Comparison of ENCODE assay signal across 1 cellular context in the genomic region with DNA sequence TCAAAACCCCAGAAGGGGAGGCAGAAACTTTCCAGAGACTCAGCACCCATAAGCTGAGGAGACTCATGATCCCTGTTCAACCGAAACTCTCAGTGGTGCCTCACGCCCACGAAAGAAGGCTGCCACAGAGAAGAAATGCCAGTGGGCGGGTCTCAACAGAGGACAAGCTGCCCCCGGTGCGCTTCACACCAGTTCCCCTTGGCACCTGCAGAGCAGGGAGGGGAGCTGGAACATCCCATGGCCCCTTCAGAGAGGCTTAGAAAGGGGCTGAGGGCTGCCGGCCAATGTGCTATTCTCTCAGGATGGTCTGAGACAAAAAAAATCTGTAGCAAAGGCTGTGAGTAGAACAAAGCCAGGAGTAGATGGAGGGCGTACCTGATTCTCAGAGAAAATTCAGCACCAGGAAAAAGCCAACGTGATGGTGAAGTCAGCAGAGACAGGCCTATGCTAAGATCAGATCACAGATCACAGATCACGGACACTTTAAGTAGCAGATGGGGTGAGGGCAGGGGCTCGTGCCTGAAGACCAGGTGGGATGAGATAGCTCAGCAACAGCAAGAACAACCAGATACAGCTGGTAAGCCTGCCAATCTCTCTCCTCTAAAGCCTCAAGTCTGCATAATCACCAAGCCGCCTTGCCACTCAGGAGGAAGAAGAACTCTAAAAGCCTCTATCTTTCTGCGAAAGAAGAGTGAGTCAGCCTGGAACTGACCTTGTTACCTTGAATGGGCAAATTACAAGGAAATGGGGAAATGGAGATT.
A peak's percentile ranks its signal among the peaks of the same experiment; 100 is the strongest.
TF ChIP-seq lines count a peak whose summit lies in the region.

No MANE protein-coding gene starts in this region.

TF ChIP-seq in K562, 482 proteins besides CTCF, POLR2A, EP300 and RAD21 (continued from another document):
- TF ChIP-seq TAL1 (IDR thresholded peaks at IDR 0.05) (no peak; the same call in 1 of the 2 replicates), NBN (IDR thresholded peaks at IDR 0.05; ENCODE audit: low read depth) (no peak), ZNF644 (tag; IDR thresholded peaks at IDR 0.05; ENCODE audit: low read depth) (no peak), TEAD4 (IDR thresholded peaks at IDR 0.05; ENCODE audit: low read length) (peak; percentile 43; the same call in 1 of the 2 replicates), TEAD4 (CRISPR knock-in tag; IDR thresholded peaks at IDR 0.05; ENCODE audit: borderline replicate concordance) (no peak), NR1H2 (CRISPR knock-in tag; IDR thresholded peaks at IDR 0.05) (no peak), ZNF121 (CRISPR knock-in tag; conservative IDR thresholded peaks at IDR 0.05) (no peak), TFAM (CRISPR knock-in tag; conservative IDR thresholded peaks at IDR 0.05) (no peak), FOXM1 (IDR thresholded peaks at IDR 0.05; ENCODE audit: low read depth) (no peak), FOXM1 (CRISPR knock-in tag; IDR thresholded peaks at IDR 0.05; ENCODE audit: low read depth) (no peak), BHLHE40 (IDR thresholded peaks at IDR 0.05; ENCODE audit: low read length) (peak; percentile 28; the same call in 1 of the 2 replicates), SIN3A (IDR thresholded peaks at IDR 0.05; ENCODE audit: borderline replicate concordance in 2 of 2, control insufficient read depth in 1 of 2, low read depth in 2 of 2, low read length in 2 of 2) (no peak), CBFA2T3 (IDR thresholded peaks at IDR 0.05) (peak; percentile 68), TCF3 (CRISPR knock-in tag; IDR thresholded peaks at IDR 0.05) (no peak), CBFA2T2 (conservative IDR thresholded peaks at IDR 0.05) (peak; percentile 59)
- TF ChIP-seq, protein P1, sequence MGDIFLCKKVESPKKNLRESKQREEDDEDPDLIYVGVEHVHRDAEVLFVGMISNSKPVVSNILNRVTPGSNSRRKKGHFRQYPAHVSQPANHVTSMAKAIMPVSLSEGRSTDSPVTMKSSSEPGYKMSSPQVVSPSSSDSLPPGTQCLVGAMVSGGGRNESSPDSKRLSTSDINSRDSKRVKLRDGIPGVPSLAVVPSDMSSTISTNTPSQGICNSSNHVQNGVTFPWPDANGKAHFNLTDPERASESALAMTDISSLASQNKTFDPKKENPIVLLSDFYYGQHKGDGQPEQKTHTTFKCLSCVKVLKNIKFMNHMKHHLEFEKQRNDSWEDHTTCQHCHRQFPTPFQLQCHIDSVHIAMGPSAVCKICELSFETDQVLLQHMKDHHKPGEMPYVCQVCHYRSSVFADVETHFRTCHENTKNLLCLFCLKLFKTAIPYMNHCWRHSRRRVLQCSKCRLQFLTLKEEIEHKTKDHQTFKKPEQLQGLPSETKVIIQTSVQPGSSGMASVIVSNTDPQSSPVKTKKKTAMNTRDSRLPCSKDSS (IDR thresholded peaks at IDR 0.05; ENCODE audit: low read depth, partially characterized antibody): no peak
- TF ChIP-seq, protein P2, sequence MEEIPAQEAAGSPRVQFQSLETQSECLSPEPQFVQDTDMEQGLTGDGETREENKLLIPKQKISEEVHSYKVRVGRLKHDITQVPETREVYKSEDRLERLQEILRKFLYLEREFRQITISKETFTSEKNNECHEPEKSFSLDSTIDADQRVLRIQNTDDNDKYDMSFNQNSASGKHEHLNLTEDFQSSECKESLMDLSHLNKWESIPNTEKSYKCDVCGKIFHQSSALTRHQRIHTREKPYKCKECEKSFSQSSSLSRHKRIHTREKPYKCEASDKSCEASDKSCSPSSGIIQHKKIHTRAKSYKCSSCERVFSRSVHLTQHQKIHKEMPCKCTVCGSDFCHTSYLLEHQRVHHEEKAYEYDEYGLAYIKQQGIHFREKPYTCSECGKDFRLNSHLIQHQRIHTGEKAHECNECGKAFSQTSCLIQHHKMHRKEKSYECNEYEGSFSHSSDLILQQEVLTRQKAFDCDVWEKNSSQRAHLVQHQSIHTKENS (CRISPR knock-in tag; IDR thresholded peaks at IDR 0.05): no peak
- TF ChIP-seq, protein P3, sequence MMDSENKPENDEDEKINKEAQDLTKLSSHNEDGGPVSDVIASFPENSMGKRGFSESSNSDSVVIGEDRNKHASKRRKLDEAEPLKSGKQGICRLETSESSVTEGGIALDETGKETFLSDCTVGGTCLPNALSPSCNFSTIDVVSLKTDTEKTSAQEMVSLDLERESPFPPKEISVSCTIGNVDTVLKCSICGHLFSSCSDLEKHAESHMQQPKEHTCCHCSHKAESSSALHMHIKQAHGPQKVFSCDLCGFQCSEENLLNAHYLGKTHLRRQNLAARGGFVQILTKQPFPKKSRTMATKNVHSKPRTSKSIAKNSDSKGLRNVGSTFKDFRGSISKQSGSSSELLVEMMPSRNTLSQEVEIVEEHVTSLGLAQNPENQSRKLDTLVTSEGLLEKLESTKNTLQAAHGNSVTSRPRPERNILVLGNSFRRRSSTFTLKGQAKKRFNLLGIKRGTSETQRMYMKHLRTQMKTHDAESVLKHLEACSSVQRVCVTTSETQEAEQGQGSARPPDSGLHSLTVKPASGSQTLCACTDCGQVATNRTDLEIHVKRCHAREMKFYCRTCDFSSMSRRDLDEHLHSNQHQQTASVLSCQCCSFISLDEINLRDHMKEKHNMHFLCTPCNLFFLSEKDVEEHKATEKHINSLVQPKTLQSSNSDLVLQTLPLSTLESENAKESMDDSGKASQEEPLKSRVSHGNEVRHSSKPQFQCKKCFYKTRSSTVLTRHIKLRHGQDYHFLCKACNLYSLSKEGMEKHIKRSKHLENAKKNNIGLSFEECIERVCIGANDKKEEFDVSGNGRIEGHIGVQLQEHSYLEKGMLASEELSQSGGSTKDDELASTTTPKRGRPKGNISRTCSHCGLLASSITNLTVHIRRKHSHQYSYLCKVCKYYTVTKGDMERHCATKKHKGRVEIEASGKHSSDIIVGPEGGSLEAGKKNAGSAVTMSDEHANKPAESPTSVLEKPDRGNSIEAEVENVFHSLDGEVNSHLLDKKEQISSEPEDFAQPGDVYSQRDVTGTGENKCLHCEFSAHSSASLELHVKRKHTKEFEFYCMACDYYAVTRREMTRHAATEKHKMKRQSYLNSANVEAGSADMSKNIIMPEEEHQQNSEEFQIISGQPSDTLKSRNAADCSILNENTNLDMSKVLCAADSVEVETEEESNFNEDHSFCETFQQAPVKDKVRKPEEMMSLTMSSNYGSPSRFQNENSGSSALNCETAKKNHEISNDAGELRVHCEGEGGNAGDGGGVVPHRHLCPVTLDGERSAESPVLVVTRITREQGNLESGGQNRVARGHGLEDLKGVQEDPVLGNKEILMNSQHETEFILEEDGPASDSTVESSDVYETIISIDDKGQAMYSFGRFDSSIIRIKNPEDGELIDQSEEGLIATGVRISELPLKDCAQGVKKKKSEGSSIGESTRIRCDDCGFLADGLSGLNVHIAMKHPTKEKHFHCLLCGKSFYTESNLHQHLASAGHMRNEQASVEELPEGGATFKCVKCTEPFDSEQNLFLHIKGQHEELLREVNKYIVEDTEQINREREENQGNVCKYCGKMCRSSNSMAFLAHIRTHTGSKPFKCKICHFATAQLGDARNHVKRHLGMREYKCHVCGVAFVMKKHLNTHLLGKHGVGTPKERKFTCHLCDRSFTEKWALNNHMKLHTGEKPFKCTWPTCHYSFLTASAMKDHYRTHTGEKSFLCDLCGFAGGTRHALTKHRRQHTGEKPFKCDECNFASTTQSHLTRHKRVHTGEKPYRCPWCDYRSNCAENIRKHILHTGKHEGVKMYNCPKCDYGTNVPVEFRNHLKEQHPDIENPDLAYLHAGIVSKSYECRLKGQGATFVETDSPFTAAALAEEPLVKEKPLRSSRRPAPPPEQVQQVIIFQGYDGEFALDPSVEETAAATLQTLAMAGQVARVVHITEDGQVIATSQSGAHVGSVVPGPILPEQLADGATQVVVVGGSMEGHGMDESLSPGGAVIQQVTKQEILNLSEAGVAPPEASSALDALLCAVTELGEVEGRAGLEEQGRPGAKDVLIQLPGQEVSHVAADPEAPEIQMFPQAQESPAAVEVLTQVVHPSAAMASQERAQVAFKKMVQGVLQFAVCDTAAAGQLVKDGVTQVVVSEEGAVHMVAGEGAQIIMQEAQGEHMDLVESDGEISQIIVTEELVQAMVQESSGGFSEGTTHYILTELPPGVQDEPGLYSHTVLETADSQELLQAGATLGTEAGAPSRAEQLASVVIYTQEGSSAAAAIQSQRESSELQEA (IDR thresholded peaks at IDR 0.05; ENCODE audit: low read depth): no peak
- TF ChIP-seq, protein P4, sequence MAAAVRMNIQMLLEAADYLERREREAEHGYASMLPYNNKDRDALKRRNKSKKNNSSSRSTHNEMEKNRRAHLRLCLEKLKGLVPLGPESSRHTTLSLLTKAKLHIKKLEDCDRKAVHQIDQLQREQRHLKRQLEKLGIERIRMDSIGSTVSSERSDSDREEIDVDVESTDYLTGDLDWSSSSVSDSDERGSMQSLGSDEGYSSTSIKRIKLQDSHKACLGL (CRISPR knock-in tag; IDR thresholded peaks at IDR 0.05; ENCODE audit: borderline replicate concordance, poor library complexity, severe bottlenecking): no peak
